Comparison of ENCODE assay signal across 20 cellular contexts in the genomic region with DNA sequence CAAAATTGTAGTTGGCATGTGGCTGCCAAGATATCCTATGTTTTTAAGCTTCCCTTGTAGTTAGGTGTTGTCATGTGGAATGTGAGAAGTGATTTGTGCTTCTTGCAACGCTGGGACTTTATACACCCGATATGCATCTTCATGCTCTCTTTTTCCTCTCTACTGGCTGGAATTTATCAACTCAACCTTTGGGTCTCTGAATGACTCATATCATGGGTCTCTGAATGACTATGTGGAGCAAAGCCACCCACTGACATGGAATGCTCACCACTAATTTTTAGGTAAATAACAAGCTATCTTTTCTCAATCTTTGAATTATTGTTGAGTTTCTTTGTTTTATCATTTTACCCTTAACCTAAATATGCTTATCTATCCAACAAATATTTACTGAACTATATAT.
"Had no signal": no experiment of that assay in that cellular context is flagged by ENCODE, and none has a peak within 500 bp of the region (broad histone marks: within the 10 kb centered on the region; RNA-seq: fewer than 3 reads in every experiment).

No MANE protein-coding gene starts in this region.

- H3K4me2 ChIP-seq: SK-N-SH had no signal

- ATAC-seq: HepG2 had no signal

- H3K9me3 ChIP-seq: SK-N-SH had no signal

- H3K9ac ChIP-seq: SK-N-SH had no signal

- DNase-seq: IMR-90, Karpas-422, KG1, MM.1S, NCI-H1092 treated with DMSO at 0.1 percent for 48 hours, NCI-H1436, NCI-H187, NCI-H2029, NCI-H2081 treated with DMSO at 0.1 percent for 48 hours, NCI-H2171, NCI-H226, NCI-H446, NCI-H510A, NCI-H524 treated with DMSO at 0.1 percent for 48 hours, NCI-H69, NCI-H774, RPMI8226, SHP77, SK-N-SH had no signal
